Comparison of ENCODE assay signal across 12 cellular contexts in genomic region chr9:70081120-70081495, GRCh38. TPM values are rescaled to one million over a fixed set of nuclear protein-coding genes. Genes with fewer than 3 reads are reported as not detected.
DNase-seq lines count a peak whose midpoint lies in the region; ATAC-seq and TF ChIP-seq lines count a peak whose summit lies in the region.
"Had no signal": no experiment of that assay in that cellular context is flagged by ENCODE, and none has a peak within 500 bp of the region (broad histone marks: within the 10 kb centered on the region; RNA-seq: fewer than 3 reads in every experiment).

No MANE protein-coding gene starts in this region.

- peaks cover 0 to 4% (median 0%) of the 10 kb centered on the region in 3 donors for H3K27me3 Mint-ChIP-seq in CD14-positive monocyte (ENCODE audit: low read depth in 3 of 3)

- no peak for ATAC-seq in HG02759 (IDR thresholded peaks at IDR 0.05; ENCODE audit: unreplicated experiment)
- ATAC-seq: CD8-positive, alpha-beta T cell; HCT116; stimulated activated memory B cell treated with anti-CD40 and anti-IgM and Interleukin-4, amounts not matched to agents 10 μg/mL and 1 μg/mL and 100 μg/mL, for 72 hours had no signal

- H3K36me3 Mint-ChIP-seq in CD14-positive monocyte = peaks cover 0 to 1% of the 10 kb centered on the region in 2 donors
- H3K36me3 Mint-ChIP-seq: CD8-positive, alpha-beta T cell; stimulated activated memory B cell treated with anti-CD40 and anti-IgM and Interleukin-4, amounts not matched to agents 10 μg/mL and 1 μg/mL and 100 μg/mL, for 72 hours had no signal

- H3K27me3 ChIP-seq in esophagus (ENCODE audit: control insufficient read depth in 1 of 2, insufficient read depth in 2 of 2, low read length in 2 of 2) (no peaks in the 10 kb centered on the region), ovary (no peaks in the 10 kb centered on the region)

- TF ChIP-seq CTCF in CD14-positive monocyte (IDR thresholded peaks at IDR 0.05) = no peak
- TF ChIP-seq CTCF in NB4 (IDR thresholded peaks at IDR 0.05; ENCODE audit: low read depth, low read length) = no peak
- no peak for TF ChIP-seq CTCF in ovary (IDR thresholded peaks at IDR 0.05)

- in situ Hi-C loops in KBM-7 (cut with MboI; ENCODE audit: low pct_unique_long_range_greater_than_20kb, low sequenced_read_pairs) = no loop called here

- H3K4me3 Mint-ChIP-seq in CD14-positive monocyte = no peak overlapping the region
- H3K4me3 Mint-ChIP-seq: activated CD4-positive, alpha-beta T cell treated with anti-CD3 and anti-CD28 coated beads, Interleukin-2, amount 10 ng/mL, durations not matched to agents 7 days and 5 days; CD8-positive, alpha-beta T cell; stimulated activated memory B cell treated with anti-CD40 and anti-IgM and Interleukin-4, amounts not matched to agents 10 μg/mL and 1 μg/mL and 100 μg/mL, for 72 hours had no signal

- peaks cover 29% of the 10 kb centered on the region for H3K4me1 Mint-ChIP-seq in CD14-positive monocyte
- H3K4me1 Mint-ChIP-seq: activated CD4-positive, alpha-beta T cell treated with anti-CD3 and anti-CD28 coated beads, Interleukin-2, amount 10 ng/mL, durations not matched to agents 7 days and 5 days; stimulated activated memory B cell treated with anti-CD40 and anti-IgM and Interleukin-4, amounts not matched to agents 10 μg/mL and 1 μg/mL and 100 μg/mL, for 72 hours had no signal

- intact Hi-C loops in CD14-positive monocyte (cut with micrococcal nuclease) = no loop called here
- intact Hi-C loops in ovary (cut with DNase I) = no loop called here

- H3K27ac ChIP-seq in esophagus (ENCODE audit: low read depth in 2 of 2, low read length in 1 of 2) (peak overlapping the region; percentile 9 to 11), ovary (peak overlapping the region; percentile 1)

- peak overlapping the region in 6 of 7 donors; percentile 28 to 87 (median 71) for H3K27ac Mint-ChIP-seq in CD14-positive monocyte
- H3K27ac Mint-ChIP-seq: activated CD4-positive, alpha-beta T cell treated with anti-CD3 and anti-CD28 coated beads, Interleukin-2, amount 10 ng/mL, durations not matched to agents 7 days and 5 days; CD8-positive, alpha-beta T cell; stimulated activated memory B cell treated with anti-CD40 and anti-IgM and Interleukin-4, amounts not matched to agents 10 μg/mL and 1 μg/mL and 100 μg/mL, for 72 hours had no signal

- no peaks in the 10 kb centered on the region for H3K9me3 Mint-ChIP-seq in CD14-positive monocyte
- H3K9me3 Mint-ChIP-seq: activated CD4-positive, alpha-beta T cell treated with anti-CD3 and anti-CD28 coated beads, Interleukin-2, amount 10 ng/mL, durations not matched to agents 7 days and 5 days; CD8-positive, alpha-beta T cell; stimulated activated memory B cell treated with anti-CD40 and anti-IgM and Interleukin-4, amounts not matched to agents 10 μg/mL and 1 μg/mL and 100 μg/mL, for 72 hours had no signal

- no peak for TF ChIP-seq EP300 in ovary (IDR thresholded peaks at IDR 0.05)

- H3K4me3 ChIP-seq in NB4 (ENCODE audit: low read depth, low read length) = no peak overlapping the region
- no peak overlapping the region for H3K4me3 ChIP-seq in esophagus (ENCODE audit: low read depth in 1 of 2, low read length in 2 of 2)
- no peak overlapping the region for H3K4me3 ChIP-seq in ovary

- DNase-seq in CD14-positive monocyte (ENCODE audit: low spot score) (no peak), NB4 (ENCODE audit: low read depth) (peak; percentile 1), ovary (no peak), KBM-7 (no peak), DMS153 treated with DMSO at 0.1 percent for 48 hours (lab: John Stamatoyannopoulos, UW; ENCODE audit: unreplicated experiment) (no peak), HuH-7 (ENCODE audit: low spot score) (no peak)
- DNase-seq: activated CD4-positive, alpha-beta T cell treated with anti-CD3 and anti-CD28 coated beads, Interleukin-2, amount 10 ng/mL, durations not matched to agents 7 days and 5 days; CD8-positive, alpha-beta T cell had no signal

- H3K4me1 ChIP-seq in esophagus (ENCODE audit: control insufficient read depth in 2 of 2, insufficient read depth in 2 of 2, low read length in 1 of 2) (no peaks in the 10 kb centered on the region), ovary (ENCODE audit: insufficient read depth) (peaks cover 27% of the 10 kb centered on the region)

- TF ChIP-seq POLR2A in NB4 (IDR thresholded peaks at IDR 0.05; ENCODE audit: extremely low read depth, insufficient read length) (no peak), ovary (IDR thresholded peaks at IDR 0.05) (no peak)

- 5 to 25% methylated on average over 1 of the region's 1 CpG for WGBS in esophagus, 2 donors
- 19 to 57% (median 33%) methylated on average over 1 of the region's 1 CpG for WGBS in ovary, 3 donors

- no peaks in the 10 kb centered on the region for H3K36me3 ChIP-seq in esophagus (ENCODE audit: control insufficient read depth in 2 of 2, insufficient read depth in 2 of 2, low read length in 1 of 2)
- H3K36me3 ChIP-seq in ovary = no peaks in the 10 kb centered on the region

- H3K9me3 ChIP-seq in esophagus (ENCODE audit: control insufficient read depth in 2 of 2, insufficient read depth in 1 of 2, low read depth in 1 of 2, low read length in 1 of 2) (peaks cover 0 to 2% of the 10 kb centered on the region in 2 donors), ovary (no peaks in the 10 kb centered on the region)

RNA-seq across cellular contexts. Expression of gene MAMDC2, which starts 37.5 kb away (rescaled TPM):
- under 1 TPM; 0.05 to 0.09 TPM for polyA plus RNA-seq in CD14-positive monocyte
- 1 to 10 TPM; 3.3 to 7.0 TPM for polyA plus RNA-seq in esophagus
- 10 to 100 TPM; 24.6 to 92.3 (median 69.5) TPM for total RNA-seq in ovary
- polyA plus RNA-seq in ovary = 10 to 100 TPM; 25.9 to 96.6 TPM
- total RNA-seq: activated CD4-positive, alpha-beta T cell treated with anti-CD3 and anti-CD28 coated beads, Interleukin-2, amount 10 ng/mL, durations not matched to agents 7 days and 5 days; CD8-positive, alpha-beta T cell had no signal
